Comparison of ENCODE assay signal across 20 cellular contexts in the genomic region with DNA sequence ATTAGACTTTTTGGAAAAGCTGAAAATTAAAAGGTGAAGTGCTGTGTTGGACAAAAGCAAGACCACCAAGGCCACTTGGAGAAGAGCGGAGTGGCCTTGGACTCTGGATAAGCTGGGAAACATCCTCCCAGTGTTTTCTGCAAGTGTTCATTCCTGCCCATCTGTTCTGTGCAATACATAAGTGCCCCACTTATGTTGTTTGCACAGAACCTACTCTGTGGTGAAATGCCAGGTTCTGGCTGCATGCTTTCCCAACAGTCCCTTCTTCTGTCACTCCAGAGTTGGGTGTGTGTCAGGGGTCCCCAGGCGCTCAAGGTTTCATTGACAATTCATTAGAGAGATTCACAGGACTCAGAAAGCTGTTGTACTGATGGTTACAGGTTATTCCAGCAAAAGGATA. TPM values are rescaled to one million over a fixed set of nuclear protein-coding genes. Genes with fewer than 3 reads are reported as not detected.
A peak's percentile ranks its signal among the peaks of the same experiment; 100 is the strongest.
DNase-seq lines count a peak whose midpoint lies in the region; ATAC-seq and TF ChIP-seq lines count a peak whose summit lies in the region.
"Had no signal": no experiment of that assay in that cellular context is flagged by ENCODE, and none has a peak within 500 bp of the region (broad histone marks: within the 10 kb centered on the region; RNA-seq: fewer than 3 reads in every experiment).

No MANE protein-coding gene starts in this region.

- no peak for ATAC-seq in lung (ENCODE audit: insufficient read depth, low FRiP score)
- no peak for ATAC-seq in HG02571 (IDR thresholded peaks at IDR 0.05; ENCODE audit: unreplicated experiment)
- ATAC-seq in left lobe of liver, result no peak
- ATAC-seq: CD8-positive, alpha-beta T cell; HCT116 had no signal

- peak overlapping the region in 1 of 2 donors; percentile 37 for H3K27ac ChIP-seq in lung (ENCODE audit: low read depth in 1 of 2, low read length in 1 of 2)
- H3K27ac ChIP-seq: KMS-11 had no signal

- H3K36me3 ChIP-seq in lung (ENCODE audit: control insufficient read depth in 2 of 2, insufficient read depth in 2 of 2, low read length in 2 of 2), result no peaks in the 10 kb centered on the region

- in situ Hi-C loops in G401 (cut with HindIII; ENCODE audit: low sequenced_read_pairs), result no loop called here

- 74 to 90% methylated on average over 2 of the region's 2 CpGs for WGBS in lung, 2 donors

- H3K4me3 ChIP-seq in lung, result no peak overlapping the region

- no peaks in the 10 kb centered on the region for H3K9me3 ChIP-seq in lung (ENCODE audit: control insufficient read depth in 2 of 2, insufficient read depth in 1 of 2, low read length in 1 of 2)

- DNase-seq in DMS 273 treated with DMSO at 0.1 percent for 48 hours (lab: John Stamatoyannopoulos, UW), result peak; percentile 63
- peak; percentile 6 for DNase-seq in G401 (ENCODE audit: low spot score)
- DNase-seq in NCI-H69 (lab: John Stamatoyannopoulos, UW), result peak; percentile 72
- DNase-seq in lung (ENCODE audit: low spot score), result peak; percentile 36
- DNase-seq in LoVo (ENCODE audit: low spot score), result no peak
- DNase-seq in activated gamma-delta T cell treated with Interleukin-2 at 50 U/mL for 16 hours, result no peak
- no peak for DNase-seq in left lobe of liver (ENCODE audit: low spot score)
- DNase-seq: activated CD4-positive, alpha-beta T cell treated with anti-CD3 and anti-CD28 coated beads for 48 hours; activated naive CD8-positive, alpha-beta T cell treated with anti-CD3 and anti-CD28 coated beads for 36 hours; CD8-positive, alpha-beta T cell; effector CD8-positive, alpha-beta T cell; NCI-H1048; NCI-H446; stimulated activated CD4-positive, alpha-beta T cell treated with anti-CD3 and anti-CD28 coated beads, Interleukin-4, amount 100 ng/mL, for 24 hours; stimulated activated naive CD8-positive, alpha-beta T cell treated with anti-CD3 and anti-CD28 coated beads, Interleukin-15, amount 100 ng/mL, for 72 hours had no signal

- peaks cover 0 to 11% of the 10 kb centered on the region in 2 donors for H3K4me1 ChIP-seq in lung (ENCODE audit: control insufficient read depth in 2 of 2, insufficient read depth in 2 of 2, low read length in 2 of 2)

- no peak for TF ChIP-seq CTCF in lung (IDR thresholded peaks at IDR 0.05; ENCODE audit: control extremely low read depth, extremely low read depth)

- no peaks in the 10 kb centered on the region for H3K27me3 ChIP-seq in lung (ENCODE audit: control insufficient read depth, insufficient read depth)

RNA-seq across cellular contexts. Expression of gene NHLH2, which starts 30.3 kb away (rescaled TPM):
- not detected in 2 replicates for total RNA-seq in G401 (2014; rRNA removed; shearing (Covaris generic))
- total RNA-seq in lung, result under 1 TPM in 1 of 2 donors, not detected in 1; 0.18 TPM
- polyA plus RNA-seq in lung, result under 1 TPM in 1 of 2 donors, not detected in 1; 0.04 TPM
- not detected for total RNA-seq in left lobe of liver
- total RNA-seq: activated naive CD8-positive, alpha-beta T cell treated with anti-CD3 and anti-CD28 coated beads for 36 hours; CD8-positive, alpha-beta T cell; chondrocyte; urinary bladder had no signal
- polyA plus RNA-seq: urinary bladder had no signal

RNA-seq across cellular contexts. Expression of gene CASQ2, which starts 42.1 kb away (rescaled TPM):
- not detected in 2 replicates for total RNA-seq in G401 (2014; rRNA removed; shearing (Covaris generic))
- 1 to 10 TPM; 1.0 to 3.4 TPM for total RNA-seq in lung
- 1 to 10 TPM in 1 of 2 donors, under 1 TPM in 1; 0.50 to 1.9 TPM for polyA plus RNA-seq in lung
- 0.13 TPM for total RNA-seq in left lobe of liver
- total RNA-seq: activated naive CD8-positive, alpha-beta T cell treated with anti-CD3 and anti-CD28 coated beads for 36 hours; CD8-positive, alpha-beta T cell; chondrocyte had no signal

Comparison
In these comparisons a context has a peak if more than half of its experiments do, and no peak if none do; other contexts are left out.
1. DNase-seq: peak in DMS 273 treated with DMSO at 0.1 percent for 48 hours (single experiment), G401 (single experiment), NCI-H69 (single experiment) and lung (single experiment); none in LoVo (single experiment), activated gamma-delta T cell treated with Interleukin-2 at 50 U/mL for 16 hours (single experiment) and left lobe of liver (single experiment).